ENCODE assay signal across 32 cellular contexts in genomic region chr19:52274191-52274590, GRCh38.
"Had no signal": no experiment of that assay in that cellular context is flagged by ENCODE, and none has a peak within 500 bp of the region (broad histone marks: within the 10 kb centered on the region; RNA-seq: fewer than 3 reads in every experiment).

No MANE protein-coding gene starts in this region.

- H3K4me3 ChIP-seq: ascending aorta, breast epithelium, esophagus muscularis mucosa, heart right ventricle, left lung, lower lobe of right lung, pancreas, psoas muscle, sigmoid colon, stomach, thyroid gland, upper lobe of right lung had no signal

- H3K4me3 Mint-ChIP-seq: activated CD8-positive, alpha-beta T cell treated with anti-CD3 and anti-CD28 coated beads for 36 hours; activated naive CD8-positive, alpha-beta T cell treated with anti-CD3 and anti-CD28 coated beads for 36 hours; central memory CD8-positive, alpha-beta T cell; dendritic cell treated with granulocyte-macrophage colony-stimulating factor and Interleukin-4, amounts not matched to agents 40 ng/mL and 50 ng/mL, for 4 days; endodermal cell; natural killer cell treated with Interleukin-12 subunit alpha and Interleukin-12 subunit beta and Interleukin-15 and Interleukin-18, amount 100 ng/mL, for 72 hours; T-helper 17 cell; WTC11 had no signal

- H3K4me1 ChIP-seq: breast epithelium, foreskin keratinocyte had no signal

- H3K27ac Mint-ChIP-seq: activated naive CD8-positive, alpha-beta T cell treated with anti-CD3 and anti-CD28 coated beads for 36 hours; activated T-helper 2 cell treated with anti-CD3 and anti-CD28 coated beads, Interferon-gamma antibody, Interleukin-2, Interleukin-4, amounts not matched to agents 10 μg/mL and 5 μg/mL and 100 μg/mL, durations not matched to agents 14 hours and 24 hours and 36 hours; dendritic cell treated with granulocyte-macrophage colony-stimulating factor and Interleukin-4, amounts not matched to agents 40 ng/mL and 50 ng/mL, for 4 days; endodermal cell; natural killer cell treated with Interleukin-12 subunit alpha and Interleukin-12 subunit beta and Interleukin-15 and Interleukin-18, amount 100 ng/mL, for 72 hours; T-helper 17 cell; WTC11 had no signal

- H3K9me3 ChIP-seq: esophagus muscularis mucosa, pancreas, thyroid gland, upper lobe of right lung had no signal

- H3K9me3 Mint-ChIP-seq: central memory CD8-positive, alpha-beta T cell had no signal

- ATAC-seq: activated CD8-positive, alpha-beta T cell treated with anti-CD3 and anti-CD28 coated beads for 36 hours; foreskin keratinocyte; heart right ventricle; left lung; lower lobe of right lung; natural killer cell treated with Interleukin-12 subunit alpha and Interleukin-12 subunit beta and Interleukin-15 and Interleukin-18, amount 100 ng/mL, for 72 hours; pancreas; psoas muscle; stimulated activated naive B cell treated with anti-CD40 and anti-IgM and Interleukin-4, amounts not matched to agents 10 μg/mL and 1 μg/mL and 100 μg/mL, for 72 hours; T-helper 17 cell; upper lobe of right lung; WTC11 had no signal

- H3K27me3 ChIP-seq: ascending aorta, breast epithelium, esophagus muscularis mucosa, foreskin keratinocyte, heart right ventricle, left lung, pancreas, sigmoid colon, stomach, thyroid gland, upper lobe of right lung had no signal

- H3K27me3 Mint-ChIP-seq: activated CD8-positive, alpha-beta T cell treated with anti-CD3 and anti-CD28 coated beads for 36 hours; activated naive CD8-positive, alpha-beta T cell treated with anti-CD3 and anti-CD28 coated beads for 36 hours; central memory CD8-positive, alpha-beta T cell; dendritic cell treated with granulocyte-macrophage colony-stimulating factor and Interleukin-4, amounts not matched to agents 40 ng/mL and 50 ng/mL, for 4 days; natural killer cell treated with Interleukin-12 subunit alpha and Interleukin-12 subunit beta and Interleukin-15 and Interleukin-18, amount 100 ng/mL, for 72 hours; stimulated activated naive B cell treated with anti-CD40 and anti-IgM and Interleukin-4, amounts not matched to agents 10 μg/mL and 1 μg/mL and 100 μg/mL, for 72 hours; T-helper 17 cell had no signal

- H3K27ac ChIP-seq: ascending aorta, breast epithelium, esophagus muscularis mucosa, foreskin keratinocyte, heart right ventricle, left lung, lower lobe of right lung, pancreas, psoas muscle, sigmoid colon, stomach, thyroid gland, upper lobe of right lung had no signal

- DNase-seq: activated CD4-positive, alpha-beta T cell treated with anti-CD3 and anti-CD28 coated beads, Interleukin-2, amount 50 U/mL, for 1 hour; activated CD8-positive, alpha-beta T cell treated with anti-CD3 and anti-CD28 coated beads for 36 hours; activated naive CD4-positive, alpha-beta T cell; activated naive CD8-positive, alpha-beta T cell treated with anti-CD3 and anti-CD28 coated beads for 36 hours; activated T-cell treated with anti-CD3 and anti-CD28 coated beads, Interleukin-2, amount 50 U/mL, for 48 hours; endodermal cell; foreskin keratinocyte; heart right ventricle; left lung; lower lobe of right lung; mesendoderm; nucleus accumbens; pancreas; psoas muscle; sigmoid colon; small intestine; stimulated activated CD4-positive, alpha-beta T cell treated with anti-CD3 and anti-CD28 coated beads, Interleukin-4, amount 100 ng/mL, for 24 hours; stimulated activated CD8-positive, alpha-beta memory T cell treated with anti-CD3 and anti-CD28 coated beads, Interleukin-4, amount 100 ng/mL, for 48 hours; stimulated activated naive B cell treated with anti-CD40 and anti-IgM and Interleukin-4, amounts not matched to agents 10 μg/mL and 1 μg/mL and 100 μg/mL, for 72 hours; stomach; SW 1271; T-helper 17 cell; thyroid gland; upper lobe of right lung had no signal

- H3K36me3 ChIP-seq: breast epithelium, pancreas, thyroid gland, upper lobe of right lung had no signal
